8 cellular contexts compared by ENCODE assay signal in the genomic region with DNA sequence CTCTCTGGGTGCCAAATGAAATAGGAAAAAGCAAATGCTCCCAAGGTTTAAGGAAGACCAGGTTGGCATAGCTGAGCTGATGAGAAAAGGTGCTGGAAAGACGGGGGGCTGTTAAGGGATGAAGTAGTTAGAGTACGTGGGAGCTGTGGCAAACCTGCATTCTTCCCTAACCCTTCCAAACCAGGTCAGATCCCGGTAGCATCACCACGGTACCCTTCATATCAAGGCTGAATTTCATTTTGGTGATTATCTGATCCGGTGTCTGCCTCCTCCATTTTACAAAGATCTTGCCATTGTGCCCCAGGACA.
A peak's percentile ranks its signal among the peaks of the same experiment; 100 is the strongest.
DNase-seq lines count a peak whose midpoint lies in the region; ATAC-seq and TF ChIP-seq lines count a peak whose summit lies in the region.

No MANE protein-coding gene starts in this region.

- H3K36me3 ChIP-seq in DND-41 (ENCODE audit: insufficient read depth, low read length) (no peaks in the 10 kb centered on the region), SU-DHL-6 (ENCODE audit: low read length) (no peaks in the 10 kb centered on the region)

- H3K79me2 ChIP-seq in DND-41 (ENCODE audit: insufficient read depth, low read length) = no peaks in the 10 kb centered on the region
- no peaks in the 10 kb centered on the region for H3K79me2 ChIP-seq in SU-DHL-6 (ENCODE audit: insufficient read depth, low read length)

- H4K20me1 ChIP-seq in DND-41 (ENCODE audit: insufficient read depth, low read length) (no peaks in the 10 kb centered on the region), SU-DHL-6 (ENCODE audit: low read depth, low read length) (no peaks in the 10 kb centered on the region)

- H2AFZ ChIP-seq in DND-41 (ENCODE audit: low read depth, low read length) (peak overlapping the region; percentile 81), SU-DHL-6 (ENCODE audit: low read depth, low read length, severe bottlenecking) (no peak overlapping the region)

- H3K4me3 ChIP-seq in DND-41 (ENCODE audit: low read depth in 1 of 2, low read length in 2 of 2) (peak overlapping the region in 1 of 2 experiments; percentile 58; a peak in 3 of 4 replicates), SU-DHL-6 (ENCODE audit: insufficient read depth, low read length, poor library complexity, severe bottlenecking) (peak overlapping the region; percentile 28), foreskin fibroblast (ENCODE audit: low read depth in 1 of 2, low read length in 2 of 2) (peak overlapping the region; percentile 43 to 47)

- H3K4me2 ChIP-seq in DND-41 (ENCODE audit: insufficient read depth, low read length) = peak overlapping the region; percentile 88
- peak overlapping the region; percentile 71 for H3K4me2 ChIP-seq in SU-DHL-6 (ENCODE audit: low read depth, low read length, poor library complexity, severe bottlenecking)

- ATAC-seq in DND-41 (ENCODE audit: insufficient read depth, low read depth) (no peak), sciatic nerve (peak; percentile 1), HG02970 (IDR thresholded peaks at IDR 0.05; ENCODE audit: low FRiP score, unreplicated experiment) (no peak)

- peak overlapping the region; percentile 49 for H3K9ac ChIP-seq in DND-41 (ENCODE audit: low read depth, low read length)
- H3K9ac ChIP-seq in SU-DHL-6 (ENCODE audit: low read length) = peak overlapping the region; percentile 50

- intact Hi-C loops in sciatic nerve (cut with DNase I) = no loop called here

- peaks cover 28% of the 10 kb centered on the region for H3K4me1 ChIP-seq in DND-41 (ENCODE audit: insufficient read depth, low read length)

- no peak for DNase-seq in DND-41
- no peak for DNase-seq in foreskin fibroblast
- DNase-seq in sciatic nerve (ENCODE audit: low spot score) = no peak
- no peak for DNase-seq in HuH-7.5 (ENCODE audit: low spot score)
- DNase-seq in activated gamma-delta T cell (lab: John Stamatoyannopoulos, UW) = no peak
- no peak for DNase-seq in activated CD8-positive, alpha-beta memory T cell treated with anti-CD3 and anti-CD28 coated beads, Interleukin-2, amount 50 U/mL, for 4 hours

- H3F3A ChIP-seq in SU-DHL-6 (ENCODE audit: insufficient read depth) = peaks cover 74% of the 10 kb centered on the region

- no peak for TF ChIP-seq CTCF in DND-41 (IDR thresholded peaks at IDR 0.05; ENCODE audit: borderline replicate concordance, extremely low read depth, low read length, poor library complexity, severe bottlenecking)
- no peak for TF ChIP-seq CTCF in SU-DHL-6 (IDR thresholded peaks at IDR 0.05; ENCODE audit: insufficient read depth, low read length, poor library complexity, severe bottlenecking)
- TF ChIP-seq CTCF in foreskin fibroblast (IDR thresholded peaks at IDR 0.05; ENCODE audit: low read depth, low read length) = no peak

- peak overlapping the region; percentile 64 for H3K27ac ChIP-seq in DND-41 (ENCODE audit: low read length)
- peak overlapping the region; percentile 84 for H3K27ac ChIP-seq in SU-DHL-6 (ENCODE audit: low read depth, low read length)

- no peaks in the 10 kb centered on the region for H3K9me2 ChIP-seq in SU-DHL-6 (replicated peaks; ENCODE audit: insufficient read depth, low read length)

- no peaks in the 10 kb centered on the region for H3K9me3 ChIP-seq in DND-41 (ENCODE audit: insufficient read depth, low read length, severe bottlenecking)
- no peaks in the 10 kb centered on the region for H3K9me3 ChIP-seq in SU-DHL-6 (ENCODE audit: insufficient read depth, low read length)

- H3K27me3 ChIP-seq in DND-41 (ENCODE audit: insufficient read depth, low read length, poor library complexity) (no peaks in the 10 kb centered on the region), SU-DHL-6 (ENCODE audit: low read length) (no peaks in the 10 kb centered on the region)
